In genomic region chr1:27384797-27385196, GRCh38 we compare ENCODE assay signal across 17 cellular contexts. TPM values are rescaled to one million over a fixed set of nuclear protein-coding genes. Genes with fewer than 3 reads are reported as not detected.
"Had no signal": no experiment of that assay in that cellular context is flagged by ENCODE, and none has a peak within 500 bp of the region (broad histone marks: within the 10 kb centered on the region; RNA-seq: fewer than 3 reads in every experiment).

No MANE protein-coding gene starts in this region.

RNA-seq across cellular contexts. Expression of gene CD164L2, which starts 1.7 kb away (rescaled TPM):
- total RNA-seq: activated naive CD4-positive, alpha-beta T cell treated with anti-CD3 and anti-CD28 coated beads for 36 hours; activated naive CD4-positive, alpha-beta T cell treated with anti-CD3 and anti-CD28 coated beads, Interleukin-2, amount 50 U/mL, for 72 hours; activated naive CD8-positive, alpha-beta T cell treated with anti-CD3 and anti-CD28 coated beads for 36 hours; activated naive CD8-positive, alpha-beta T cell treated with anti-CD3 and anti-CD28 coated beads, Interleukin-2, amount 10 ng/mL, durations not matched to agents 7 days and 5 days; activated T-cell treated with anti-CD3 and anti-CD28 coated beads, Interleukin-2, amount 50 U/mL, for 4 hours; activated T-cell treated with anti-CD3 and anti-CD28 coated beads, Interleukin-2, amount 50 U/mL, for 72 hours; activated T-helper 1 cell treated with anti-CD3 and anti-CD28 coated beads, Interleukin-12 subunit alpha, Interleukin-12 subunit beta, Interleukin-2, Interleukin-4 antibody, amounts not matched to agents 30 ng/mL and 10 ng/mL and 1 ng/mL, durations not matched to agents 14 hours and 24 hours and 36 hours; activated T-helper 17 cell treated with anti-CD3 and anti-CD28 coated beads, Interleukin-2, amount 50 U/mL, for 72 hours; activated T-helper 2 cell treated with anti-CD3 and anti-CD28 coated beads, Interferon-gamma antibody, Interleukin-2, Interleukin-4, amounts not matched to agents 10 μg/mL and 5 μg/mL and 100 μg/mL, durations not matched to agents 14 hours and 24 hours and 36 hours; aorta; ascending aorta; astrocyte; cardiac septum; cerebellum; chondrocyte had no signal
- polyA plus RNA-seq: aorta had no signal

RNA-seq across cellular contexts. Expression of gene GPR3, which starts 7.6 kb away (rescaled TPM):
- total RNA-seq: body of pancreas, bronchial epithelial cell had no signal

RNA-seq across cellular contexts. Expression of gene FCN3, which starts 10.2 kb away (rescaled TPM):
- total RNA-seq: activated naive CD4-positive, alpha-beta T cell treated with anti-CD3 and anti-CD28 coated beads for 36 hours; activated naive CD4-positive, alpha-beta T cell treated with anti-CD3 and anti-CD28 coated beads, Interleukin-2, amount 50 U/mL, for 72 hours; activated naive CD8-positive, alpha-beta T cell treated with anti-CD3 and anti-CD28 coated beads for 36 hours; activated naive CD8-positive, alpha-beta T cell treated with anti-CD3 and anti-CD28 coated beads, Interleukin-2, amount 10 ng/mL, durations not matched to agents 7 days and 5 days; activated T-cell treated with anti-CD3 and anti-CD28 coated beads, Interleukin-2, amount 50 U/mL, for 72 hours; activated T-helper 1 cell treated with anti-CD3 and anti-CD28 coated beads, Interleukin-12 subunit alpha, Interleukin-12 subunit beta, Interleukin-2, Interleukin-4 antibody, amounts not matched to agents 30 ng/mL and 10 ng/mL and 1 ng/mL, durations not matched to agents 14 hours and 24 hours and 36 hours; activated T-helper 17 cell treated with anti-CD3 and anti-CD28 coated beads, Interleukin-2, amount 50 U/mL, for 72 hours; activated T-helper 2 cell treated with anti-CD3 and anti-CD28 coated beads, Interferon-gamma antibody, Interleukin-2, Interleukin-4, amounts not matched to agents 10 μg/mL and 5 μg/mL and 100 μg/mL, durations not matched to agents 14 hours and 24 hours and 36 hours; astrocyte; cerebellum; chondrocyte had no signal
